In the genomic region with DNA sequence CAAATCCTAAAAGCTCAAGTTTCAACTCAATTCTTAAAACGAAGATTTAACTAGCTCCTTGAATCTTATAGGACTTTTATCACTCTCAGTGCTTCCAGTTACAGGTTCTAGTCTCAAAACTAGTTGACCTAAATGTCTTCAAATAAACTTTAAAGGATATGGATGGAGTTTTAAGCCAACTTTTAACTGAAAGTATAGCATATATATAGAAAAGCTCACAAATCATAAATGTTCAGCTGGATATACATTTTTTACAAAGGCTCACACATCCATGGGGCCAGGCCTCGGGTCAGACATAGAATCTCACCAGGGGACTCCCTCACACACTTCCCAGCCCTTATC, we compare ENCODE assay signal across 10 cellular contexts. TPM values are rescaled to one million over a fixed set of nuclear protein-coding genes. Genes with fewer than 3 reads are reported as not detected.
DNase-seq lines count a peak whose midpoint lies in the region; ATAC-seq and TF ChIP-seq lines count a peak whose summit lies in the region.
"Had no signal": no experiment of that assay in that cellular context is flagged by ENCODE, and none has a peak within 500 bp of the region (broad histone marks: within the 10 kb centered on the region; RNA-seq: fewer than 3 reads in every experiment).

No MANE protein-coding gene starts in this region.

- 14% methylated on average over 2 of the region's 2 CpGs for WGBS in HUES64

- peak overlapping the region in 1 of 2 donors; percentile 87 for H3K4me3 Mint-ChIP-seq in CD14-positive monocyte
- H3K4me3 Mint-ChIP-seq in central memory CD8-positive, alpha-beta T cell = peak overlapping the region; percentile 52
- H3K4me3 Mint-ChIP-seq in naive thymus-derived CD4-positive, alpha-beta T cell = peak overlapping the region in 9 of 10 donors; percentile 74 to 88 (median 80)

- H3K36me3 Mint-ChIP-seq in CD14-positive monocyte = no peaks in the 10 kb centered on the region
- H3K36me3 Mint-ChIP-seq in central memory CD8-positive, alpha-beta T cell (ENCODE audit: insufficient read depth) = peaks cover 2% of the 10 kb centered on the region
- H3K36me3 Mint-ChIP-seq in naive thymus-derived CD4-positive, alpha-beta T cell = peaks cover 3 to 17% (median 6%) of the 10 kb centered on the region in 5 donors

- H3K27me3 ChIP-seq in HUES64 (ENCODE audit: insufficient read depth, low read length) = peaks cover 27% of the 10 kb centered on the region
- H3K27me3 ChIP-seq in naive thymus-derived CD4-positive, alpha-beta T cell (ENCODE audit: control insufficient read depth in 2 of 2, insufficient read depth in 2 of 2, low read length in 2 of 2) = no peaks in the 10 kb centered on the region

- CTCF ChIA-PET in naive thymus-derived CD4-positive, alpha-beta T cell (lab: Charles Lee) = interaction anchor here (0.6 to 4.0 kb wide), 19 partner anchors 10 to 416 kb away, joined by 3 to 82 read pairs (median 4); no protein-coding TSS in a partner anchor

- ATAC-seq in central memory CD8-positive, alpha-beta T cell (replicated peaks; ENCODE audit: extremely low read depth, poor library complexity, severe bottlenecking) = no peak
- ATAC-seq in naive thymus-derived CD4-positive, alpha-beta T cell = no peak
- no peak for ATAC-seq in GM19328 (IDR thresholded peaks at IDR 0.05; ENCODE audit: unreplicated experiment)
- ATAC-seq in GM21576 (IDR thresholded peaks at IDR 0.05; ENCODE audit: unreplicated experiment) = no peak

- TF ChIP-seq CTCF in CD14-positive monocyte (IDR thresholded peaks at IDR 0.05) = peak; percentile 12

- no peak overlapping the region for H3K9ac ChIP-seq in HUES64 (ENCODE audit: low read depth, low read length)

- peaks cover 10% of the 10 kb centered on the region for H3K4me1 Mint-ChIP-seq in CD14-positive monocyte
- peaks cover 5% of the 10 kb centered on the region for H3K4me1 Mint-ChIP-seq in central memory CD8-positive, alpha-beta T cell
- peaks cover 3 to 9% (median 9%) of the 10 kb centered on the region in 7 donors for H3K4me1 Mint-ChIP-seq in naive thymus-derived CD4-positive, alpha-beta T cell

- no peak for DNase-seq in CD14-positive monocyte (ENCODE audit: low spot score)
- DNase-seq in central memory CD8-positive, alpha-beta T cell (ENCODE audit: low spot score in 2 of 2) = no peak
- DNase-seq in naive thymus-derived CD4-positive, alpha-beta T cell = no peak
- DNase-seq in head of caudate nucleus = no peak
- no peak for DNase-seq in NCI-H345 (lab: John Stamatoyannopoulos, UW)

- H3K9me3 Mint-ChIP-seq in CD14-positive monocyte = peaks cover 13 to 37% (median 25%) of the 10 kb centered on the region in 7 donors
- H3K9me3 Mint-ChIP-seq in central memory CD8-positive, alpha-beta T cell = peaks cover 17% of the 10 kb centered on the region
- peaks cover 7 to 29% (median 18%) of the 10 kb centered on the region in 11 donors for H3K9me3 Mint-ChIP-seq in naive thymus-derived CD4-positive, alpha-beta T cell

- peak overlapping the region; percentile 78; the same call in 1 of the 2 replicates for H3K4me3 ChIP-seq in HUES64 (ENCODE audit: low read length)
- no peak overlapping the region for H3K4me3 ChIP-seq in naive thymus-derived CD4-positive, alpha-beta T cell (ENCODE audit: low read length)

- peaks cover 18% of the 10 kb centered on the region for H3K9me3 ChIP-seq in HUES64 (ENCODE audit: insufficient read depth, low read depth, low read length)
- peaks cover 0 to 7% (median 0%) of the 10 kb centered on the region in 3 experiments for H3K9me3 ChIP-seq in naive thymus-derived CD4-positive, alpha-beta T cell (ENCODE audit: control insufficient read depth in 2 of 3, low read length in 3 of 3)

- peaks cover 30% of the 10 kb centered on the region for H3K4me1 ChIP-seq in HUES64 (ENCODE audit: insufficient read depth, low read length)
- H3K4me1 ChIP-seq in naive thymus-derived CD4-positive, alpha-beta T cell (ENCODE audit: control insufficient read depth in 2 of 2, insufficient read depth in 2 of 2, low read length in 2 of 2) = no peaks in the 10 kb centered on the region

- POLR2A ChIA-PET in naive thymus-derived CD4-positive, alpha-beta T cell (lab: Charles Lee) = interaction anchor here (0.7 to 1.3 kb wide), 3 partner anchors 148 to 158 kb away, joined by 3 to 6 read pairs (median 4); no protein-coding TSS in a partner anchor

- intact Hi-C loops in CD14-positive monocyte (cut with micrococcal nuclease) (no loop called here), head of caudate nucleus (cut with DNase I) (loop anchor here (5.0 to 10.0 kb wide), 2 partner anchors 154 to 397 kb away; no protein-coding TSS in a partner anchor)
- intact Hi-C loops in naive thymus-derived CD4-positive, alpha-beta T cell (cut with micrococcal nuclease) = loop anchor here (5.0 kb wide), 4 partner anchors 374 to 1539 kb away; no protein-coding TSS in a partner anchor

- H3K27ac ChIP-seq in HUES64 (ENCODE audit: low read depth, low read length) = no peak overlapping the region
- no peak overlapping the region for H3K27ac ChIP-seq in naive thymus-derived CD4-positive, alpha-beta T cell (ENCODE audit: low read depth, low read length)
- H3K27ac ChIP-seq: SJSA1 had no signal

- H3K36me3 ChIP-seq in HUES64 (ENCODE audit: insufficient read depth, low read length) = no peaks in the 10 kb centered on the region
- H3K36me3 ChIP-seq in naive thymus-derived CD4-positive, alpha-beta T cell (ENCODE audit: control insufficient read depth in 2 of 3, insufficient read depth in 3 of 3, low read length in 3 of 3) = no peaks in the 10 kb centered on the region
- H3K36me3 ChIP-seq: SJSA1 had no signal

- peaks cover 49 to 68% (median 49%) of the 10 kb centered on the region in 3 donors for H3K27me3 Mint-ChIP-seq in CD14-positive monocyte (ENCODE audit: low read depth in 3 of 3)
- peaks cover 92% of the 10 kb centered on the region for H3K27me3 Mint-ChIP-seq in central memory CD8-positive, alpha-beta T cell
- H3K27me3 Mint-ChIP-seq in naive thymus-derived CD4-positive, alpha-beta T cell = peaks cover 53 to 69% (median 62%) of the 10 kb centered on the region in 5 donors

- H3K27ac Mint-ChIP-seq in CD14-positive monocyte = no peak overlapping the region
- H3K27ac Mint-ChIP-seq in central memory CD8-positive, alpha-beta T cell (ENCODE audit: low read depth) = no peak overlapping the region
- H3K27ac Mint-ChIP-seq in naive thymus-derived CD4-positive, alpha-beta T cell = no peak overlapping the region
- H3K27ac Mint-ChIP-seq: activated CD4-positive, alpha-beta memory T cell treated with anti-CD3 and anti-CD28 coated beads, Interleukin-2, amount 10 ng/mL, durations not matched to agents 7 days and 5 days had no signal

RNA-seq across cellular contexts. Expression of gene ARHGEF7, which starts 47.1 kb away (rescaled TPM):
- polyA plus RNA-seq in CD14-positive monocyte = 1 to 10 TPM; 4.6 to 6.1 TPM
- 34.7 TPM for polyA plus RNA-seq in HUES64 (2013, experiment 1 of 2)
- polyA plus RNA-seq in HUES64 (2013, experiment 2 of 2) = 36.5 TPM
- 10 to 100 TPM; 75.3 to 84.0 (median 82.3) TPM for total RNA-seq in naive thymus-derived CD4-positive, alpha-beta T cell
- 10 to 100 TPM in 1 of 2 donors, 1 to 10 TPM in 1; 10.0 to 14.7 TPM for polyA plus RNA-seq in naive thymus-derived CD4-positive, alpha-beta T cell

Comparison
In these comparisons a context has a peak if more than half of its experiments do, and no peak if none do; other contexts are left out.
1. intact Hi-C loops: an anchor here in naive thymus-derived CD4-positive, alpha-beta T cell (5.0 kb wide) and head of caudate nucleus (5.0 to 10.0 kb wide); none called in CD14-positive monocyte.